ENCODE assay signal across 31 cellular contexts in the genomic region with DNA sequence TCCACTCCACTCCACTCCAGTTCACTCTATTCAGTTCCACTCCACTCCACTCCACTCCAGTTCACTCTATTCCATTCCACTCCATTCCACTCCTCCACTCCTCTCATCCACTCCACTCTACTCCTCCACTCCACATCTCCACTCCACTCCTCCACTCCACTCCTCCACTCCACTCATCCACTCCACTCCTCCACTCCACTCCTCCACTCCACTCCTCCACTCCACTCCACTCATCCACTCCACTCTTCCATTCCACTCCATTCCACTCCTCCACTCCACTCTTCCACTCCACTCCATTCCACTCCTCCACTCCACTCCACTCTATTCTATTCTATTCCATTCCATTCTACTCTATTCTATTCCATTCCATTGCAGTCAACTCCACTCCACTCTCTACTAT. TPM values are rescaled to one million over a fixed set of nuclear protein-coding genes. Genes with fewer than 3 reads are reported as not detected.
"Had no signal": no experiment of that assay in that cellular context is flagged by ENCODE, and none has a peak within 500 bp of the region (broad histone marks: within the 10 kb centered on the region; RNA-seq: fewer than 3 reads in every experiment).

No MANE protein-coding gene starts in this region.

- H3K9ac ChIP-seq: parathyroid adenoma had no signal

- H3K9me3 ChIP-seq: ovary, psoas muscle, spleen, stomach, thoracic aorta, thyroid gland, tibial nerve, upper lobe of left lung, vagina had no signal

- H3K4me1 ChIP-seq: parathyroid adenoma, psoas muscle, spleen, stomach, thyroid gland, upper lobe of left lung, vagina had no signal

- H3K4me3 ChIP-seq: ovary, psoas muscle, skin epidermis, smooth muscle cell, spleen, stomach, thoracic aorta, thyroid gland, tibial nerve, upper lobe of left lung, vagina had no signal

- H3K36me3 ChIP-seq: ovary, stomach, thoracic aorta, thyroid gland, upper lobe of left lung, vagina had no signal

- H3K27ac ChIP-seq: ovary, parathyroid adenoma, psoas muscle, skin epidermis, stomach, thoracic aorta, thyroid gland, tibial nerve, upper lobe of left lung, vagina had no signal

- H3K27me3 ChIP-seq: ovary, stomach, thyroid gland, tibial nerve, upper lobe of left lung, vagina had no signal

- H3K4me2 ChIP-seq: smooth muscle cell had no signal

- H3K79me2 ChIP-seq: parathyroid adenoma had no signal

- H2AFZ ChIP-seq: parathyroid adenoma had no signal

- DNase-seq: naive B cell; nephron progenitor cell; occipital lobe; ovary; psoas muscle; right cardiac atrium; spleen; stimulated activated CD4-positive, alpha-beta T cell treated with anti-CD3 and anti-CD28 coated beads, Interleukin-12 subunit alpha, Interleukin-12 subunit beta, amount 100 ng/mL, for 4 hours; stimulated activated CD4-positive, alpha-beta T cell treated with anti-CD3 and anti-CD28 coated beads, Interleukin-1b, Interleukin-23, amount 100 ng/mL, for 48 hours; stimulated activated CD4-positive, alpha-beta T cell treated with anti-CD3 and anti-CD28 coated beads, Interleukin-4, amount 100 ng/mL, for 1 hour; stimulated activated naive B cell treated with anti-CD40 and anti-IgM and Interleukin-4, amounts not matched to agents 10 μg/mL and 1 μg/mL and 100 μg/mL, for 72 hours; stimulated activated naive CD4-positive, alpha-beta T cell treated with Interleukin-2 at 50 U/mL for 16 hours; stomach; thyroid gland; trophoblast cell; upper lobe of left lung had no signal

- ATAC-seq: naive thymus-derived CD8-positive, alpha-beta T cell; psoas muscle; right cardiac atrium; sciatic nerve; stimulated activated effector memory CD8-positive, alpha-beta T cell treated with anti-CD3 and anti-CD28 coated beads, Interleukin-12 subunit alpha, Interleukin-12 subunit beta, amount 100 ng/mL, for 72 hours; stimulated activated naive B cell treated with anti-CD40 and anti-IgM and Interleukin-4, amounts not matched to agents 10 μg/mL and 1 μg/mL and 100 μg/mL, for 72 hours had no signal

RNA-seq across cellular contexts. Expression of gene SERPINA5, which starts 9.8 kb away (rescaled TPM):
- total RNA-seq: naive thymus-derived CD8-positive, alpha-beta T cell; natural killer cell treated with Interleukin-12 subunit alpha and Interleukin-12 subunit beta and Interleukin-15 and Interleukin-18, amount 100 ng/mL, for 72 hours; temporal lobe had no signal
- polyA plus RNA-seq: naive thymus-derived CD8-positive, alpha-beta T cell had no signal

RNA-seq across cellular contexts. Expression of gene SERPINA3, which starts 21.1 kb away (rescaled TPM):
- total RNA-seq: naive thymus-derived CD8-positive, alpha-beta T cell; natural killer cell treated with Interleukin-12 subunit alpha and Interleukin-12 subunit beta and Interleukin-15 and Interleukin-18, amount 100 ng/mL, for 72 hours; neural crest cell had no signal
- polyA plus RNA-seq: naive thymus-derived CD8-positive, alpha-beta T cell had no signal

RNA-seq across cellular contexts. Expression of gene SERPINA4, which starts 29.8 kb away (rescaled TPM):
- total RNA-seq: naive thymus-derived CD8-positive, alpha-beta T cell; natural killer cell treated with Interleukin-12 subunit alpha and Interleukin-12 subunit beta and Interleukin-15 and Interleukin-18, amount 100 ng/mL, for 72 hours; neural crest cell; occipital lobe; osteoblast; psoas muscle; right cardiac atrium; sciatic nerve; smooth muscle cell; spleen; subcutaneous adipose tissue; temporal lobe; thoracic aorta; thyroid gland; tibial nerve; ureter; vagina had no signal
- polyA plus RNA-seq: naive thymus-derived CD8-positive, alpha-beta T cell; ovary; psoas muscle; right cardiac atrium; smooth muscle cell; spleen had no signal
